ENCODE assay signal across 1 cellular context in the genomic region with DNA sequence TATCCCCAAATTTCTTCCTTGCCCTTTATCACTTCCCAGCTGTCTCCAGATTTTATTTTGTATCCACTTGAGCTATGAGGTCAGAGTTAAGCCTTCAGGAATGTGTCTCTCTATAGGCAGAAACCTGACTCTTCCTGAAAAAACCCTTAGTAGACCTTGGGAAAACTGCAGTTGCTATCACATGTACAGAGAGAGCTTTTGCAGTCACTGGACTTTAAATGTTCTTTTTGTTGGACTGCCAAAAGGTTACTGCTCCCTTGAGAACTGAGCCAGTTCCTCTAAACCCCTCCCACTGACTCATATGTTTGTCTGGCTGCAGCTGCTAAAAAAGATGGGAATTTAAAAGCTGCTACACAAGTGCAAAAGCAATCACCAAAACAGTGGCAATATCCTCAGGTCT.
TF ChIP-seq lines count a peak whose summit lies in the region.

No MANE protein-coding gene starts in this region.

TF ChIP-seq in GM23338, 12 proteins besides CTCF, POLR2A, EP300 and RAD21 (continued from another document):
- TF ChIP-seq, protein P1, sequence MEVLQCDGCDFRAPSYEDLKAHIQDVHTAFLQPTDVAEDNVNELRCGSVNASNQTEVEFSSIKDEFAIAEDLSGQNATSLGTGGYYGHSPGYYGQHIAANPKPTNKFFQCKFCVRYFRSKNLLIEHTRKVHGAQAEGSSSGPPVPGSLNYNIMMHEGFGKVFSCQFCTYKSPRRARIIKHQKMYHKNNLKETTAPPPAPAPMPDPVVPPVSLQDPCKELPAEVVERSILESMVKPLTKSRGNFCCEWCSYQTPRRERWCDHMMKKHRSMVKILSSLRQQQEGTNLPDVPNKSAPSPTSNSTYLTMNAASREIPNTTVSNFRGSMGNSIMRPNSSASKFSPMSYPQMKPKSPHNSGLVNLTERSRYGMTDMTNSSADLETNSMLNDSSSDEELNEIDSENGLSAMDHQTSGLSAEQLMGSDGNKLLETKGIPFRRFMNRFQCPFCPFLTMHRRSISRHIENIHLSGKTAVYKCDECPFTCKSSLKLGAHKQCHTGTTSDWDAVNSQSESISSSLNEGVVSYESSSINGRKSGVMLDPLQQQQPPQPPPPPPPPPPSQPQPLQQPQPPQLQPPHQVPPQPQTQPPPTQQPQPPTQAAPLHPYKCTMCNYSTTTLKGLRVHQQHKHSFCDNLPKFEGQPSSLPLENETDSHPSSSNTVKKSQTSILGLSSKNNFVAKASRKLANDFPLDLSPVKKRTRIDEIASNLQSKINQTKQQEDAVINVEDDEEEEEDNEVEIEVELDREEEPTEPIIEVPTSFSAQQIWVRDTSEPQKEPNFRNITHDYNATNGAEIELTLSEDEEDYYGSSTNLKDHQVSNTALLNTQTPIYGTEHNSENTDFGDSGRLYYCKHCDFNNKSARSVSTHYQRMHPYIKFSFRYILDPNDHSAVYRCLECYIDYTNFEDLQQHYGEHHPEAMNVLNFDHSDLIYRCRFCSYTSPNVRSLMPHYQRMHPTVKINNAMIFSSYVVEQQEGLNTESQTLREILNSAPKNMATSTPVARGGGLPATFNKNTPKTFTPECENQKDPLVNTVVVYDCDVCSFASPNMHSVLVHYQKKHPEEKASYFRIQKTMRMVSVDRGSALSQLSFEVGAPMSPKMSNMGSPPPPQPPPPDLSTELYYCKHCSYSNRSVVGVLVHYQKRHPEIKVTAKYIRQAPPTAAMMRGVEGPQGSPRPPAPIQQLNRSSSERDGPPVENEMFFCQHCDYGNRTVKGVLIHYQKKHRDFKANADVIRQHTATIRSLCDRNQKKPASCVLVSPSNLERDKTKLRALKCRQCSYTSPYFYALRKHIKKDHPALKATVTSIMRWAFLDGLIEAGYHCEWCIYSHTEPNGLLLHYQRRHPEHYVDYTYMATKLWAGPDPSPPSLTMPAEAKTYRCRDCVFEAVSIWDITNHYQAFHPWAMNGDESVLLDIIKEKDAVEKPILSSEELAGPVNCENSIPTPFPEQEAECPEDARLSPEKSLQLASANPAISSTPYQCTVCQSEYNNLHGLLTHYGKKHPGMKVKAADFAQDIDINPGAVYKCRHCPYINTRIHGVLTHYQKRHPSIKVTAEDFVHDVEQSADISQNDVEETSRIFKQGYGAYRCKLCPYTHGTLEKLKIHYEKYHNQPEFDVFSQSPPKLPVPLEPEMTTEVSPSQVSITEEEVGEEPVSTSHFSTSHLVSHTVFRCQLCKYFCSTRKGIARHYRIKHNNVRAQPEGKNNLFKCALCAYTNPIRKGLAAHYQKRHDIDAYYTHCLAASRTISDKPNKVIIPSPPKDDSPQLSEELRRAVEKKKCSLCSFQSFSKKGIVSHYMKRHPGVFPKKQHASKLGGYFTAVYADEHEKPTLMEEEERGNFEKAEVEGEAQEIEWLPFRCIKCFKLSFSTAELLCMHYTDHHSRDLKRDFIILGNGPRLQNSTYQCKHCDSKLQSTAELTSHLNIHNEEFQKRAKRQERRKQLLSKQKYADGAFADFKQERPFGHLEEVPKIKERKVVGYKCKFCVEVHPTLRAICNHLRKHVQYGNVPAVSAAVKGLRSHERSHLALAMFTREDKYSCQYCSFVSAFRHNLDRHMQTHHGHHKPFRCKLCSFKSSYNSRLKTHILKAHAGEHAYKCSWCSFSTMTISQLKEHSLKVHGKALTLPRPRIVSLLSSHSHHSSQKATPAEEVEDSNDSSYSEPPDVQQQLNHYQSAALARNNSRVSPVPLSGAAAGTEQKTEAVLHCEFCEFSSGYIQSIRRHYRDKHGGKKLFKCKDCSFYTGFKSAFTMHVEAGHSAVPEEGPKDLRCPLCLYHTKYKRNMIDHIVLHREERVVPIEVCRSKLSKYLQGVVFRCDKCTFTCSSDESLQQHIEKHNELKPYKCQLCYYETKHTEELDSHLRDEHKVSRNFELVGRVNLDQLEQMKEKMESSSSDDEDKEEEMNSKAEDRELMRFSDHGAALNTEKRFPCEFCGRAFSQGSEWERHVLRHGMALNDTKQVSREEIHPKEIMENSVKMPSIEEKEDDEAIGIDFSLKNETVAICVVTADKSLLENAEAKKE (CRISPR knock-in tag; IDR thresholded peaks at IDR 0.05): no peak
- TF ChIP-seq NANOG (IDR thresholded peaks at IDR 0.05; ENCODE audit: borderline replicate concordance): no peak
TF ChIP-seq in GM23338: peak in this region for 0.
